ENCODE assay signal across 1 cellular context in genomic region chr11:83007909-83008580, GRCh38.
TF ChIP-seq lines count a peak whose summit lies in the region.

No MANE protein-coding gene starts in this region.

TF ChIP-seq in K562, 482 proteins besides CTCF, POLR2A, EP300 and RAD21 (continued from another document and continues in another):
- TF ChIP-seq ARID3B (CRISPR knock-in tag; IDR thresholded peaks at IDR 0.05; ENCODE audit: borderline replicate concordance) (no peak), HDAC2 (IDR thresholded peaks at IDR 0.05) (peak; percentile 91), PURB (CRISPR knock-in tag; IDR thresholded peaks at IDR 0.05; ENCODE audit: low read depth) (no peak), KAT8 (IDR thresholded peaks at IDR 0.05; ENCODE audit: low read depth) (no peak), SRSF7 (optimal IDR thresholded peaks at IDR 0.05; ENCODE audit: low read depth, low read length) (no peak), CREB3L1 (IDR thresholded peaks at IDR 0.05; ENCODE audit: borderline replicate concordance, low read depth) (0 out of 2 replicates have a peak, but pooled peaks have one; percentile 33), KLF13 (tag; IDR thresholded peaks at IDR 0.05; ENCODE audit: borderline replicate concordance, low read depth) (no peak), ZBTB33 (CRISPR knock-in tag; IDR thresholded peaks at IDR 0.05) (0 out of 2 replicates have a peak, but pooled peaks have one; percentile 24), HOMEZ (CRISPR knock-in tag; IDR thresholded peaks at IDR 0.05) (no peak), NFE2 (IDR thresholded peaks at IDR 0.05; ENCODE audit: low read depth) (no peak), MITF (IDR thresholded peaks at IDR 0.05) (no peak), USF1 (CRISPR knock-in tag; IDR thresholded peaks at IDR 0.05) (no peak), KDM5B (IDR thresholded peaks at IDR 0.05; ENCODE audit: insufficient replicate concordance, low read depth, low read length) (no peak), HLTF (IDR thresholded peaks at IDR 0.05) (no peak), MCM3 (IDR thresholded peaks at IDR 0.05) (no peak), ZC3H4 (CRISPR knock-in tag; IDR thresholded peaks at IDR 0.05; ENCODE audit: borderline replicate concordance) (no peak), ZBTB7A (IDR thresholded peaks at IDR 0.05; ENCODE audit: borderline replicate concordance, control insufficient read depth, low read depth, low read length) (no peak), ZNF408 (CRISPR knock-in tag; IDR thresholded peaks at IDR 0.05; ENCODE audit: low read depth) (no peak), DEAF1 (CRISPR knock-in tag; IDR thresholded peaks at IDR 0.05) (no peak), SNRNP70 (optimal IDR thresholded peaks at IDR 0.05; ENCODE audit: low read depth, low read length) (no peak), ZSCAN32 (CRISPR knock-in tag; IDR thresholded peaks at IDR 0.05) (no peak), NCOA6 (IDR thresholded peaks at IDR 0.05) (no peak), POLR2AphosphoS5 (IDR thresholded peaks at IDR 0.05; ENCODE audit: control insufficient read depth, insufficient read depth, low read depth, low read length) (peak; percentile 92), ZNF511 (CRISPR knock-in tag; IDR thresholded peaks at IDR 0.05) (no peak), ZBTB8A (IDR thresholded peaks at IDR 0.05; ENCODE audit: partially characterized antibody) (no peak), ZNF384 (IDR thresholded peaks at IDR 0.05; ENCODE audit: low read depth, low read length) (no peak), PRDM10 (IDR thresholded peaks at IDR 0.05; ENCODE audit: partially characterized antibody) (peak; percentile 41), SMAD4 (CRISPR knock-in tag; conservative IDR thresholded peaks at IDR 0.05) (peak; percentile 85), TBP (optimal IDR thresholded peaks at IDR 0.05; ENCODE audit: low read depth, low read length) (no peak), ATF1 (CRISPR knock-in tag; IDR thresholded peaks at IDR 0.05) (no peak), ATF1 (tag; IDR thresholded peaks at IDR 0.05) (peak; percentile 41), FOXA3 (CRISPR knock-in tag; conservative IDR thresholded peaks at IDR 0.05 in 1 of 2, IDR thresholded peaks at IDR 0.05 in 1 of 2) (peak; percentile 71 to 96), MYNN (IDR thresholded peaks at IDR 0.05) (0 out of 2 replicates have a peak, but pooled peaks have one; percentile 33), MYNN (CRISPR knock-in tag; IDR thresholded peaks at IDR 0.05) (no peak), SPI1 (IDR thresholded peaks at IDR 0.05; ENCODE audit: borderline replicate concordance, low read depth, low read length) (no peak; the same call in 1 of the 2 replicates), FOXK1 (CRISPR knock-in tag; IDR thresholded peaks at IDR 0.05; ENCODE audit: borderline replicate concordance) (no peak), GATA2 (CRISPR knock-in tag; IDR thresholded peaks at IDR 0.05) (peak; percentile 88), U2AF1 (optimal IDR thresholded peaks at IDR 0.05; ENCODE audit: low read depth, low read length) (no peak), NCOR1 (IDR thresholded peaks at IDR 0.05) (peak; percentile 92), ZNF655 (CRISPR knock-in tag; IDR thresholded peaks at IDR 0.05) (no peak), TCF7 (IDR thresholded peaks at IDR 0.05; ENCODE audit: borderline replicate concordance) (no peak), HNRNPUL1 (IDR thresholded peaks at IDR 0.05; ENCODE audit: low read length) (no peak), MAX (CRISPR knock-in tag; IDR thresholded peaks at IDR 0.05) (0 out of 2 replicates have a peak, but pooled peaks have one; percentile 44), FOXJ3 (CRISPR knock-in tag; IDR thresholded peaks at IDR 0.05) (no peak), CBX8 (IDR thresholded peaks at IDR 0.05; ENCODE audit: borderline replicate concordance, extremely low read depth, low read depth, low read length, poor library complexity, severe bottlenecking) (no peak), MCM7 (IDR thresholded peaks at IDR 0.05) (no peak)
